ENCODE assay signal across 7 cellular contexts in the genomic region with DNA sequence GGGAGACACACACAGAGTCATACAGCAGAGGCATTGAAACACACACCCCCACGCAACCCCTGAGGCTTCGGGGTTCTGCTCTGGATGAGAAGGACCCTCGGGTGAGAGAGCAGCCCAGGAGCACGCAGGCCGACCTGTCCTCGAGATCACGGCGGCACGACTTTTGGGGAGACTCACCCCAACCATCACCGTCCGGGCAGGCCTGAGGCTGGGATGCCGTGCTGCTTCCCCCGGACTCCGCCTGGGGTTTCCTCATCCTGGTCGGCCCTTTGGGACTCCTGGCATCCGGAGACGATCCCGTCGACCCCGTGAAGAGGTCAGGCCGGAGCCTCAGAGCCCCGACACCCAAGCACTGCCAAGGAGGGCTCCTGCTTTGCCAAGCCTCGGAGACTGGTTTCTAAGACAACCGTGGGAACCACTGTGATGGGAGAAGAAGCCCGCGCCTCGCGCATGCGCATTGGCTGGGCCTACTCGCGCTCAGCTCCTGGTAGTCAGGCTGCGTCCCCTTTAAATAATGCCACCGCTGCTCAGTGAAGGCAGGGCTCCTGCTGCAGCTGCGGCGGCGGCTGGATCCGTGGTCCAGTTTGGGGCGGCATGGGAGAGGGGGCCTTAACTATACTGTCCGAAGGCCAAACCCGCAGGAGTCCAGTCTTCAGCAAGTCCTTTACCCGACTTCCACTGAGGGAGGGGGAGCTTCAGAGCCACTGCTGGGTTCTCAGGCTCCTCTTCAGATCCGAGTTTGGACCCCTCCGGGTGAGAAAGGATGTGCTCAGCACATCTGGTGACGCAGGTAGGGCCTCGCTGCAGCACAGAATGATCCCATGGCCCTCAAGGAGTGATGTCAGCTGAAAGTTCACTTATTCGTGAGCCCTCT.
DNase-seq lines count a peak whose midpoint lies in the region; ATAC-seq lines count a peak whose summit lies in the region.

No MANE protein-coding gene starts in this region.

- peak; percentile 53 for ATAC-seq in GM19438 (IDR thresholded peaks at IDR 0.05; ENCODE audit: low read depth, unreplicated experiment)
- no peak for ATAC-seq in GM18861 (IDR thresholded peaks at IDR 0.05; ENCODE audit: unreplicated experiment)

- H3K36me3 ChIP-seq in effector memory CD4-positive, alpha-beta T cell (ENCODE audit: control insufficient read depth, insufficient read depth, low read length), result no peaks in the 10 kb centered on the region

- no peaks in the 10 kb centered on the region for H3K27me3 ChIP-seq in effector memory CD4-positive, alpha-beta T cell (replicated peaks; ENCODE audit: control insufficient read depth, insufficient read depth, low read length, poor library complexity, severe bottlenecking)

- peak overlapping the region; percentile 44 for H3K4me3 ChIP-seq in effector memory CD4-positive, alpha-beta T cell (ENCODE audit: insufficient read depth, low read depth, low read length, poor library complexity, severe bottlenecking)

- DNase-seq in NCI-H1105 (lab: John Stamatoyannopoulos, UW) (peak; percentile 81), medulla oblongata (ENCODE audit: extremely low spot score) (peak; percentile 86)
- DNase-seq in activated CD4-positive, alpha-beta T cell treated with anti-CD3 and anti-CD28 coated beads, Interleukin-2, amount 50 U/mL, for 48 hours, result peak; percentile 70 to 76
- peak in 2 of 3 donors; percentile 45 to 55 for DNase-seq in effector memory CD4-positive, alpha-beta T cell
- peak; percentile 47 to 60 (median 54) for DNase-seq in stimulated activated CD4-positive, alpha-beta T cell treated with anti-CD3 and anti-CD28 coated beads, TNF-alpha, amount 100 ng/mL, for 4 hours (ENCODE audit: low read depth in 3 of 3)

- no peak overlapping the region for H3K27ac ChIP-seq in effector memory CD4-positive, alpha-beta T cell (ENCODE audit: insufficient read depth, low read length, poor library complexity, severe bottlenecking)

- peaks cover 7% of the 10 kb centered on the region for H3K4me1 ChIP-seq in effector memory CD4-positive, alpha-beta T cell (ENCODE audit: control insufficient read depth, insufficient read depth, low read length, poor library complexity, severe bottlenecking)

- no peaks in the 10 kb centered on the region for H3K9me3 ChIP-seq in effector memory CD4-positive, alpha-beta T cell (ENCODE audit: control insufficient read depth, low read length)
